In the genomic region with DNA sequence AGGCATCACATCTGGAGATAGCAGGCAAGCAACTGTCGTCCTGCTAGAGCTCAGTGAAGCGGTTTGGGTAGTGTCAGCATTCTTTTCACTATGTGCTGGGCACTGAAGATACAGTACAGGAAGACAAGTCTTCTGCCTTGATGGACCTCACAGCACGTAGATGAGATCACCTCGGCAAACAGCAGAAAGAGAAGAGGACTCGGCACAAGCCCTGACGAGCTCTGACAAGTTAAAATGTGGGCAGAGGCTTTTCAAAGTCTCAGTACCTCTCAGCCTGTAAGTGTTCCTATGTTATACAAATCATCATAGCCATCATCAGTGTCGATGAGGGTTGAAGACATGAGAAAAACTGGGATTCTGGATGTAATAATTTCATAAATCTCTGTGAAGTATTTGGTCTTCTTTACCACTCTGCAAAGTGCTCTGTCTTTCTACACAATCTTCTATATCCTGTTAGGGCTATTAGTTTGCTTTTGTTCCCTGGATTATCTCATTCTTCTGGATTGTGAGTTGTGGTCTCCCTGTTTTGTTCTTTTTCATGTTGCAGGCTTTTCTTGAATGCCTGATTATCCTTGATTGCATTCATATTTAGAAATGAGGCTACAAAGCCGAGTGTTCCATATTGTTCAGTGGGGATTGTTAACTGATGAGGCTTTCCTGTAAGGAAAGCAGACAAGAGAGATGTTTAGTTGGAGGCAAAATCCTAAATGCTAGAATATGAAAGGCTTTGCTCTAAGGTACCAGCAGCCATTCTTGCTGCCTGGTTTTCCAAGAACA, we compare ENCODE assay signal across 1 cellular context.
TF ChIP-seq lines count a peak whose summit lies in the region.

No MANE protein-coding gene starts in this region.

TF ChIP-seq in GM23338, 12 proteins besides CTCF, POLR2A, EP300 and RAD21 (continued from another document):
- TF ChIP-seq, protein P1, sequence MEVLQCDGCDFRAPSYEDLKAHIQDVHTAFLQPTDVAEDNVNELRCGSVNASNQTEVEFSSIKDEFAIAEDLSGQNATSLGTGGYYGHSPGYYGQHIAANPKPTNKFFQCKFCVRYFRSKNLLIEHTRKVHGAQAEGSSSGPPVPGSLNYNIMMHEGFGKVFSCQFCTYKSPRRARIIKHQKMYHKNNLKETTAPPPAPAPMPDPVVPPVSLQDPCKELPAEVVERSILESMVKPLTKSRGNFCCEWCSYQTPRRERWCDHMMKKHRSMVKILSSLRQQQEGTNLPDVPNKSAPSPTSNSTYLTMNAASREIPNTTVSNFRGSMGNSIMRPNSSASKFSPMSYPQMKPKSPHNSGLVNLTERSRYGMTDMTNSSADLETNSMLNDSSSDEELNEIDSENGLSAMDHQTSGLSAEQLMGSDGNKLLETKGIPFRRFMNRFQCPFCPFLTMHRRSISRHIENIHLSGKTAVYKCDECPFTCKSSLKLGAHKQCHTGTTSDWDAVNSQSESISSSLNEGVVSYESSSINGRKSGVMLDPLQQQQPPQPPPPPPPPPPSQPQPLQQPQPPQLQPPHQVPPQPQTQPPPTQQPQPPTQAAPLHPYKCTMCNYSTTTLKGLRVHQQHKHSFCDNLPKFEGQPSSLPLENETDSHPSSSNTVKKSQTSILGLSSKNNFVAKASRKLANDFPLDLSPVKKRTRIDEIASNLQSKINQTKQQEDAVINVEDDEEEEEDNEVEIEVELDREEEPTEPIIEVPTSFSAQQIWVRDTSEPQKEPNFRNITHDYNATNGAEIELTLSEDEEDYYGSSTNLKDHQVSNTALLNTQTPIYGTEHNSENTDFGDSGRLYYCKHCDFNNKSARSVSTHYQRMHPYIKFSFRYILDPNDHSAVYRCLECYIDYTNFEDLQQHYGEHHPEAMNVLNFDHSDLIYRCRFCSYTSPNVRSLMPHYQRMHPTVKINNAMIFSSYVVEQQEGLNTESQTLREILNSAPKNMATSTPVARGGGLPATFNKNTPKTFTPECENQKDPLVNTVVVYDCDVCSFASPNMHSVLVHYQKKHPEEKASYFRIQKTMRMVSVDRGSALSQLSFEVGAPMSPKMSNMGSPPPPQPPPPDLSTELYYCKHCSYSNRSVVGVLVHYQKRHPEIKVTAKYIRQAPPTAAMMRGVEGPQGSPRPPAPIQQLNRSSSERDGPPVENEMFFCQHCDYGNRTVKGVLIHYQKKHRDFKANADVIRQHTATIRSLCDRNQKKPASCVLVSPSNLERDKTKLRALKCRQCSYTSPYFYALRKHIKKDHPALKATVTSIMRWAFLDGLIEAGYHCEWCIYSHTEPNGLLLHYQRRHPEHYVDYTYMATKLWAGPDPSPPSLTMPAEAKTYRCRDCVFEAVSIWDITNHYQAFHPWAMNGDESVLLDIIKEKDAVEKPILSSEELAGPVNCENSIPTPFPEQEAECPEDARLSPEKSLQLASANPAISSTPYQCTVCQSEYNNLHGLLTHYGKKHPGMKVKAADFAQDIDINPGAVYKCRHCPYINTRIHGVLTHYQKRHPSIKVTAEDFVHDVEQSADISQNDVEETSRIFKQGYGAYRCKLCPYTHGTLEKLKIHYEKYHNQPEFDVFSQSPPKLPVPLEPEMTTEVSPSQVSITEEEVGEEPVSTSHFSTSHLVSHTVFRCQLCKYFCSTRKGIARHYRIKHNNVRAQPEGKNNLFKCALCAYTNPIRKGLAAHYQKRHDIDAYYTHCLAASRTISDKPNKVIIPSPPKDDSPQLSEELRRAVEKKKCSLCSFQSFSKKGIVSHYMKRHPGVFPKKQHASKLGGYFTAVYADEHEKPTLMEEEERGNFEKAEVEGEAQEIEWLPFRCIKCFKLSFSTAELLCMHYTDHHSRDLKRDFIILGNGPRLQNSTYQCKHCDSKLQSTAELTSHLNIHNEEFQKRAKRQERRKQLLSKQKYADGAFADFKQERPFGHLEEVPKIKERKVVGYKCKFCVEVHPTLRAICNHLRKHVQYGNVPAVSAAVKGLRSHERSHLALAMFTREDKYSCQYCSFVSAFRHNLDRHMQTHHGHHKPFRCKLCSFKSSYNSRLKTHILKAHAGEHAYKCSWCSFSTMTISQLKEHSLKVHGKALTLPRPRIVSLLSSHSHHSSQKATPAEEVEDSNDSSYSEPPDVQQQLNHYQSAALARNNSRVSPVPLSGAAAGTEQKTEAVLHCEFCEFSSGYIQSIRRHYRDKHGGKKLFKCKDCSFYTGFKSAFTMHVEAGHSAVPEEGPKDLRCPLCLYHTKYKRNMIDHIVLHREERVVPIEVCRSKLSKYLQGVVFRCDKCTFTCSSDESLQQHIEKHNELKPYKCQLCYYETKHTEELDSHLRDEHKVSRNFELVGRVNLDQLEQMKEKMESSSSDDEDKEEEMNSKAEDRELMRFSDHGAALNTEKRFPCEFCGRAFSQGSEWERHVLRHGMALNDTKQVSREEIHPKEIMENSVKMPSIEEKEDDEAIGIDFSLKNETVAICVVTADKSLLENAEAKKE (CRISPR knock-in tag; IDR thresholded peaks at IDR 0.05): no peak
- TF ChIP-seq STAT1 (IDR thresholded peaks at IDR 0.05; ENCODE audit: unreplicated experiment): no peak
- TF ChIP-seq EZH2 (IDR thresholded peaks at IDR 0.05; ENCODE audit: low read depth, unreplicated experiment): no peak
- TF ChIP-seq ZNF331 (CRISPR knock-in tag; IDR thresholded peaks at IDR 0.05; ENCODE audit: low read depth): no peak
- TF ChIP-seq JUNB (IDR thresholded peaks at IDR 0.05; ENCODE audit: unreplicated experiment): no peak
- TF ChIP-seq NANOG (IDR thresholded peaks at IDR 0.05; ENCODE audit: borderline replicate concordance): no peak
